In the genomic region with DNA sequence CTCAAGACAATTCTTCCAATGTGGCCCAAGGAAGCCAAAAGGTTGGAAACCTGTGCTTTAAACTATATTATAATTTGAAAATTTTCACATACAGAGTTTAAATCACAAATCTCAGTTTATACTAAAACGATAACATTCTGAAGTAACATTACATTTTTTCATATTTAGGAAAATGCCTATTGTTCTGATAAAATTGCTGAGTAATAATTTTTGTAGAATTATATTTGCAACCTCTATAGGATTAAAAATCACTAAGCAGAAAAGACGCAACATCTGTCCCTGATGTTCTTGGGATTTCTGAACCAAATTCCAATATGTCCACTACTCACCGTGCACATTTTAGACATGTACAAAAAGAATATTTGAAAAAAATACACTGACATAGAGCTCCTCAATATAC, we compare ENCODE assay signal across 33 cellular contexts. TPM values are rescaled to one million over a fixed set of nuclear protein-coding genes. Genes with fewer than 3 reads are reported as not detected.
"Had no signal": no experiment of that assay in that cellular context is flagged by ENCODE, and none has a peak within 500 bp of the region (broad histone marks: within the 10 kb centered on the region; RNA-seq: fewer than 3 reads in every experiment).

No MANE protein-coding gene starts in this region.

- FAIRE-seq: bronchial epithelial cell, TTC549 had no signal

- H3K4me1 ChIP-seq: ascending aorta had no signal

- H3K4me3 ChIP-seq: ascending aorta, cardiac muscle cell had no signal

- ATAC-seq: activated CD4-positive, alpha-beta T cell treated with anti-CD3 and anti-CD28 coated beads for 36 hours; activated CD4-positive, CD25-positive, alpha-beta regulatory T cell treated with anti-CD3 and anti-CD28 coated beads, Interleukin-2, amount 50 U/mL, for 24 hours; activated CD8-positive, alpha-beta memory T cell treated with anti-CD3 and anti-CD28 coated beads, Interleukin-2, amount 10 ng/mL, durations not matched to agents 7 days and 5 days; activated CD8-positive, alpha-beta T cell treated with anti-CD3 and anti-CD28 coated beads, Interleukin-2, amount 10 ng/mL, durations not matched to agents 7 days and 5 days; activated naive CD8-positive, alpha-beta T cell treated with anti-CD3 and anti-CD28 coated beads, Interleukin-2, amount 50 U/mL, for 24 hours; WTC11 had no signal

- H3K27me3 ChIP-seq: ascending aorta, cardiac muscle cell had no signal

- DNase-seq: activated CD4-positive, alpha-beta memory T cell treated with anti-CD3 and anti-CD28 coated beads, Interleukin-2, amount 10 ng/mL, durations not matched to agents 7 days and 5 days; activated CD4-positive, alpha-beta T cell treated with anti-CD3 and anti-CD28 coated beads for 1 hour; activated CD4-positive, alpha-beta T cell treated with anti-CD3 and anti-CD28 coated beads for 36 hours; activated CD4-positive, alpha-beta T cell treated with anti-CD3 and anti-CD28 coated beads for 48 hours; activated CD4-positive, alpha-beta T cell treated with anti-CD3 and anti-CD28 coated beads, Interleukin-2, amount 10 ng/mL, durations not matched to agents 7 days and 5 days; activated CD4-positive, alpha-beta T cell treated with anti-CD3 and anti-CD28 coated beads, Interleukin-2, amount 50 U/mL, for 48 hours; activated CD4-positive, CD25-positive, alpha-beta regulatory T cell; activated CD8-positive, alpha-beta memory T cell treated with anti-CD3 and anti-CD28 coated beads for 24 hours; activated CD8-positive, alpha-beta memory T cell treated with anti-CD3 and anti-CD28 coated beads, Interleukin-2, amount 10 ng/mL, durations not matched to agents 7 days and 5 days; activated CD8-positive, alpha-beta memory T cell treated with anti-CD3 and anti-CD28 coated beads, Interleukin-2, amount 50 U/mL, for 48 hours; activated CD8-positive, alpha-beta T cell treated with anti-CD3 and anti-CD28 coated beads, Interleukin-2, amount 10 ng/mL, durations not matched to agents 7 days and 5 days; activated effector memory CD4-positive, alpha-beta T cell treated with Interleukin-2 at 50 U/mL for 16 hours; activated gamma-delta T cell; activated naive CD4-positive, alpha-beta T cell treated with anti-CD3 and anti-CD28 coated beads, Interleukin-2, amount 10 ng/mL, durations not matched to agents 7 days and 5 days; activated naive CD4-positive, alpha-beta T cell treated with Interleukin-2 at 50 U/mL for 16 hours; activated naive CD8-positive, alpha-beta T cell treated with anti-CD3 and anti-CD28 coated beads, Interleukin-2, amount 10 ng/mL, durations not matched to agents 7 days and 5 days; activated naive CD8-positive, alpha-beta T cell treated with anti-CD3 and anti-CD28 coated beads, Interleukin-2, amount 50 U/mL, for 24 hours; activated T-cell treated with anti-CD3 and anti-CD28 coated beads, Interleukin-2, amount 50 U/mL, for 24 hours; activated T-cell treated with anti-CD3 and anti-CD28 coated beads, Interleukin-2, amount 50 U/mL, for 48 hours; amygdala; anterior cingulate cortex; caudate nucleus; cerebellar nuclear complex; T-helper 2 cell; T-helper 9 cell; WERI-Rb-1 had no signal

- H3K36me3 ChIP-seq: ascending aorta, cardiac muscle cell, WERI-Rb-1 had no signal

- H3K27ac ChIP-seq: ascending aorta, cardiac muscle cell, WERI-Rb-1 had no signal

RNA-seq across cellular contexts. Expression of a gene that starts 10.5 kb away (rescaled TPM):
- total RNA-seq: activated CD4-positive, alpha-beta memory T cell treated with anti-CD3 and anti-CD28 coated beads, Interleukin-2, amount 10 ng/mL, durations not matched to agents 7 days and 5 days; activated CD4-positive, alpha-beta T cell treated with anti-CD3 and anti-CD28 coated beads, Interleukin-2, amount 10 ng/mL, durations not matched to agents 7 days and 5 days; activated CD8-positive, alpha-beta memory T cell treated with anti-CD3 and anti-CD28 coated beads, Interleukin-2, amount 10 ng/mL, durations not matched to agents 7 days and 5 days; activated CD8-positive, alpha-beta T cell treated with anti-CD3 and anti-CD28 coated beads, Interleukin-2, amount 10 ng/mL, durations not matched to agents 7 days and 5 days; activated naive CD8-positive, alpha-beta T cell treated with anti-CD3 and anti-CD28 coated beads, Interleukin-2, amount 10 ng/mL, durations not matched to agents 7 days and 5 days; activated T-helper 2 cell treated with anti-CD3 and anti-CD28 coated beads, Interferon-gamma antibody, Interleukin-2, Interleukin-4, amounts not matched to agents 10 μg/mL and 5 μg/mL and 100 μg/mL, durations not matched to agents 14 hours and 24 hours and 36 hours; ascending aorta had no signal
